In the genomic region with DNA sequence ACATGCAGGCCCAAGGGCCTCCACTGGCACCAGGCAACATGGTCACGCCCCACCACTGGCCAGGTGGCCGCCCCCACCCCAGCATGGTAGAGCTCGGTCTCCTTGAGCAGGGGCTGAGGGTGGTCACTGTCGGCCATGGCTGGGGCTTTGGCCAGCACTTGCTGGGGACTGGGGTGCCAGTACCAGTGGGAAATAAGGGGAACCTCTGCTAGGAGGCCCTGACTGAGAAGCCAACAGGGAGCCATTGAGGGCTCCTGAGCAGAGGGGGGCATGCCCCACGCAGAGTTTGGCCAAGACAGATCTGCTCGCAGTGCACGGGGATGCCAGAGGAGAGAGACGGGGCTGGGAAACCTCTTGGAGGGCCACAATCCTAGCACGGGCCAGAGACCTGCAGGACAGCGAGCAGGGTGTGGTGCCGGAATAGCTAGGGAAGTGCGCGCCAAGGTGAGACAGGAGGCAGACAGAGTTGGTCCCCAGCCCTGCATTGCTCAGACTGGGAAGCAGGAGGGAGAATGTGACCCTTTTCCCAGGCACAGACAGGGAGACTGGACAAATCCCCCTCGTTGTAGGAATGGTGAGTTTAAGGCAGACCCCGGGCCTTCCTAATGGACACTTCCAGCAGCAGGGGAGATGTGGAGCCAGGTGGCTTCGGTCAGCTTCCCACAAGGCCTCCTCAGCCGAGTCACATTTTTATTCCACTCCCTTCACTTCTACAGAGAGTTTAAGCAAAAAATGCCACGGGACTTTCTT, we compare ENCODE assay signal across 17 cellular contexts.
"Had no signal": no experiment of that assay in that cellular context is flagged by ENCODE, and none has a peak within 500 bp of the region (broad histone marks: within the 10 kb centered on the region; RNA-seq: fewer than 3 reads in every experiment).

No MANE protein-coding gene starts in this region.

- H3K36me3 Mint-ChIP-seq: stimulated activated effector memory CD8-positive, alpha-beta T cell treated with anti-CD3 and anti-CD28 coated beads, Interleukin-12 subunit alpha, Interleukin-12 subunit beta, amount 100 ng/mL, for 72 hours had no signal

- ATAC-seq: gastroesophageal sphincter; naive thymus-derived CD4-positive, alpha-beta T cell; right cardiac atrium; SK-N-SH treated with all-trans-retinoic acid at 6 μM for 48 hours; stimulated activated effector memory CD8-positive, alpha-beta T cell treated with anti-CD3 and anti-CD28 coated beads, Interleukin-12 subunit alpha, Interleukin-12 subunit beta, amount 100 ng/mL, for 72 hours had no signal

- DNase-seq: activated CD4-positive, alpha-beta T cell treated with anti-CD3 and anti-CD28 coated beads for 48 hours; activated naive CD4-positive, alpha-beta T cell; activated T-cell treated with anti-CD3 and anti-CD28 coated beads, Interleukin-2, amount 50 U/mL, for 24 hours; cortex of kidney; effector memory CD4-positive, alpha-beta T cell; kidney; naive thymus-derived CD4-positive, alpha-beta T cell; nucleus accumbens; small intestine; trophoblast cell; WERI-Rb-1 had no signal

- H3K9me3 ChIP-seq: gastroesophageal sphincter had no signal

- H3K4me1 ChIP-seq: gastroesophageal sphincter had no signal

- H3K27ac Mint-ChIP-seq: activated T-cell treated with anti-CD3 and anti-CD28 coated beads, Interleukin-2, amount 50 U/mL, for 24 hours; naive thymus-derived CD4-positive, alpha-beta T cell; progenitor cell of endocrine pancreas; stimulated activated effector memory CD8-positive, alpha-beta T cell treated with anti-CD3 and anti-CD28 coated beads, Interleukin-12 subunit alpha, Interleukin-12 subunit beta, amount 100 ng/mL, for 72 hours had no signal

- H3K27ac ChIP-seq: epithelial cell of prostate, gastroesophageal sphincter, WERI-Rb-1 had no signal

- H3K4me3 Mint-ChIP-seq: activated T-cell treated with anti-CD3 and anti-CD28 coated beads, Interleukin-2, amount 50 U/mL, for 24 hours; naive thymus-derived CD4-positive, alpha-beta T cell; stimulated activated effector memory CD8-positive, alpha-beta T cell treated with anti-CD3 and anti-CD28 coated beads, Interleukin-12 subunit alpha, Interleukin-12 subunit beta, amount 100 ng/mL, for 72 hours had no signal

- H3K36me3 ChIP-seq: gastroesophageal sphincter, WERI-Rb-1 had no signal

- H3K4me3 ChIP-seq: gastroesophageal sphincter had no signal
